2 cellular contexts compared by ENCODE assay signal in the genomic region with DNA sequence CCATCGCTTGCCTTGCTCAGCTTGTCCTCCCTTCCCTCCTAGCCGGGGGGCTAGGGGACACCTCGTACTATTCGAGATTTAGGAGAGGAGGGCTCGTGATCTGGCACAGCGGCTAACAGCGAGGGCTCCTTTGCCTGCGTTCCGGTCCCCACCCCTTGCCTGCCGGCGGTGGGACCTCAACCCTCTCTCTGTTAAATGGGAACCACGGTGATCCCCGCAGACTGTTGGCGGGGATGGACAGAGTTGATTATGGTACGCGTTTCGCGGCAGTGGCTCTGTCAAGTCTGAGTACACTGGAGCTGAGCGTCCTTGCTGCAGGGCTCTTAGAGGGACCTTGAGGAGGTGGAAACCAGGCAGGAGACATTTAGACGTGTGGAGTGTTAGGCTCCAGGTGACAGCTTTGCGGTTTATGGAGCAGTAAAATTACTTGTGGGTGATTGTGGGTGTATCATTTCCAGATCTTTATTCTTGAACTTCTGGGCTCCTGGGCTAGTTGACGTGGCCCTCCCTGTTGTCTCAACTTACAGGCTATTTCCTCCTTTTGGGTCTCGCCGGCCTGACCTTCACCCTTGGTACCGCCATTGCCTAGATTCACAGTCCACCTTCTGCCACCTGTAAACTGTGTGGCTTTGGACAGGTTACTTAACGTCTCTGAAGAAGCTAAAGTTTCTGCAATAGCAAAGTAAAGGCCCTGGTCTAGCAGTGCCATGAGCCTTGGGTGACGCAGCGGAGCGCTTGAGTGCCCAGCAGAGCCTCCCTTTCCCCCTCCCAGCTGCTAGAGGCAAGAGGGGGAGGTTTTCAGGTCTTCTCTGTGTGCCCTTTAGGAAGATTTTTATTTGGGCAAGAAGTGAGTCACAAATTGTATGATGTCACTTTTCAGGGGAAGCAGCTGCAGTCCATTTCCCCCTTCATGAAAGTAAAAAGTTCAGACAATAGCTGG.
TF ChIP-seq lines count a peak whose summit lies in the region.

No MANE protein-coding gene starts in this region.

TF ChIP-seq in HEK293T, 16 proteins besides CTCF, POLR2A, EP300 and RAD21:
- TF ChIP-seq FOXA1 (IDR thresholded peaks at IDR 0.05): no peak

TF ChIP-seq in H1, 55 proteins besides CTCF, POLR2A, EP300 and RAD21:
- TF ChIP-seq TAF1 (IDR thresholded peaks at IDR 0.05; ENCODE audit: low read depth, low read length) (no peak), FOSL1 (IDR thresholded peaks at IDR 0.05; ENCODE audit: insufficient read depth, low read depth, low read length) (no peak), TBP (IDR thresholded peaks at IDR 0.05; ENCODE audit: low read depth, low read length) (no peak), ZNF274 (IDR thresholded peaks at IDR 0.05; ENCODE audit: borderline replicate concordance, extremely low read depth, low read length) (no peak), EGR1 (IDR thresholded peaks at IDR 0.05; ENCODE audit: borderline replicate concordance, low read depth, low read length) (no peak), HDAC2 (IDR thresholded peaks at IDR 0.05; ENCODE audit: borderline replicate concordance in 1 of 2, low read depth in 2 of 2, low read length in 2 of 2) (no peak), SRF (IDR thresholded peaks at IDR 0.05; ENCODE audit: low read depth, low read length) (no peak), CREB1 (IDR thresholded peaks at IDR 0.05) (no peak), JUN (IDR thresholded peaks at IDR 0.05; ENCODE audit: low read depth, low read length) (no peak), TCF12 (IDR thresholded peaks at IDR 0.05; ENCODE audit: low read depth, low read length) (no peak), KDM5A (IDR thresholded peaks at IDR 0.05; ENCODE audit: low read length) (no peak), PHF8 (conservative IDR thresholded peaks at IDR 0.05; ENCODE audit: low read depth, low read length) (no peak), RBBP5 (IDR thresholded peaks at IDR 0.05; ENCODE audit: borderline replicate concordance, low read depth, low read length) (no peak), TEAD4 (IDR thresholded peaks at IDR 0.05; ENCODE audit: low read depth, low read length) (no peak), POLR2AphosphoS5 (IDR thresholded peaks at IDR 0.05; ENCODE audit: low read depth, low read length) (no peak), SAP30 (IDR thresholded peaks at IDR 0.05; ENCODE audit: insufficient read depth, insufficient replicate concordance, low read length) (no peak), EZH2 (IDR thresholded peaks at IDR 0.05; ENCODE audit: low read depth, low read length, severe bottlenecking) (no peak)
- TF ChIP-seq, protein P1, sequence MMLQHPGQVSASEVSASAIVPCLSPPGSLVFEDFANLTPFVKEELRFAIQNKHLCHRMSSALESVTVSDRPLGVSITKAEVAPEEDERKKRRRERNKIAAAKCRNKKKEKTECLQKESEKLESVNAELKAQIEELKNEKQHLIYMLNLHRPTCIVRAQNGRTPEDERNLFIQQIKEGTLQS (IDR thresholded peaks at IDR 0.05; ENCODE audit: insufficient read depth, low read depth, low read length): no peak
TF ChIP-seq in H1: peak in this region for 0.
